12 cellular contexts compared by ENCODE assay signal in genomic region chr14:105863296-105864108, GRCh38.
DNase-seq lines count a peak whose midpoint lies in the region; ATAC-seq, FAIRE-seq and TF ChIP-seq lines count a peak whose summit lies in the region.
"Had no signal": no experiment of that assay in that cellular context is flagged by ENCODE, and none has a peak within 500 bp of the region (broad histone marks: within the 10 kb centered on the region; RNA-seq: fewer than 3 reads in every experiment).

No MANE protein-coding gene starts in this region.

- H3K36me3 Mint-ChIP-seq in activated CD8-positive, alpha-beta T cell treated with anti-CD3 and anti-CD28 coated beads, Interleukin-2, amount 10 ng/mL, durations not matched to agents 7 days and 5 days (ENCODE audit: low read depth) = no peaks in the 10 kb centered on the region
- H3K36me3 Mint-ChIP-seq: brain had no signal

- intact Hi-C loops in right lobe of liver (cut with DNase I) (no loop called here), HepG2 (cut with micrococcal nuclease; ENCODE audit: unreplicated experiment) (no loop called here), mucosa of descending colon (cut with DNase I, micrococcal nuclease) (no loop called here)

- H3K27ac Mint-ChIP-seq in activated CD8-positive, alpha-beta T cell treated with anti-CD3 and anti-CD28 coated beads, Interleukin-2, amount 10 ng/mL, durations not matched to agents 7 days and 5 days = peak overlapping the region; percentile 92
- H3K27ac Mint-ChIP-seq: brain had no signal

- no peaks in the 10 kb centered on the region for H3K79me2 ChIP-seq in HepG2 (ENCODE audit: insufficient read depth, low read length)

- H3K4me1 ChIP-seq in right lobe of liver (no peaks in the 10 kb centered on the region), HepG2 (ENCODE audit: insufficient read depth, low read length) (no peaks in the 10 kb centered on the region), mucosa of descending colon (ENCODE audit: low read depth) (no peaks in the 10 kb centered on the region)

- WGBS in right lobe of liver (ENCODE audit: insufficient coverage, low coverage, low lambda C conversion rate, missing lambda C conversion rate) = 82% methylated on average over 3 of the region's 25 CpGs
- 21% methylated on average over 7 of the region's 25 CpGs for WGBS in HepG2 (ENCODE audit: low lambda C conversion rate)

- no peak overlapping the region for H3K4me2 ChIP-seq in HepG2 (ENCODE audit: low read depth, low read length)

- TF ChIP-seq EP300 in HepG2 (IDR thresholded peaks at IDR 0.05; ENCODE audit: low read depth in 2 of 2, low read length in 2 of 2) (no peak), HepG2 (CRISPR knock-in tag; IDR thresholded peaks at IDR 0.05; ENCODE audit: borderline replicate concordance) (no peak)

- H3K9me3 Mint-ChIP-seq in activated CD8-positive, alpha-beta T cell treated with anti-CD3 and anti-CD28 coated beads, Interleukin-2, amount 10 ng/mL, durations not matched to agents 7 days and 5 days (ENCODE audit: insufficient read depth) = no peaks in the 10 kb centered on the region
- H3K9me3 Mint-ChIP-seq: neural crest cell had no signal

- no peaks in the 10 kb centered on the region for H3K27me3 Mint-ChIP-seq in activated CD8-positive, alpha-beta T cell treated with anti-CD3 and anti-CD28 coated beads, Interleukin-2, amount 10 ng/mL, durations not matched to agents 7 days and 5 days (ENCODE audit: low read depth)
- H3K27me3 Mint-ChIP-seq: brain had no signal

- no peak overlapping the region for H3K27ac ChIP-seq in right lobe of liver
- H3K27ac ChIP-seq in HepG2 (ENCODE audit: extremely low read length, insufficient read depth, low read length) = no peak overlapping the region
- H3K27ac ChIP-seq: thoracic aorta had no signal

- H3K36me3 ChIP-seq in right lobe of liver = no peaks in the 10 kb centered on the region
- no peaks in the 10 kb centered on the region for H3K36me3 ChIP-seq in HepG2 (replicated peaks in 1 of 2; ENCODE audit: control insufficient read depth in 1 of 2, insufficient read depth in 2 of 2, low read length in 2 of 2)
- H3K36me3 ChIP-seq in mucosa of descending colon (ENCODE audit: low read depth) = no peaks in the 10 kb centered on the region
- H3K36me3 ChIP-seq: thoracic aorta had no signal

- TF ChIP-seq CTCF in right lobe of liver (IDR thresholded peaks at IDR 0.05) (no peak), HepG2 (CRISPR knock-in tag; IDR thresholded peaks at IDR 0.05) (no peak), mucosa of descending colon (IDR thresholded peaks at IDR 0.05) (no peak)

- H3K27me3 ChIP-seq in right lobe of liver (no peaks in the 10 kb centered on the region), HepG2 (ENCODE audit: control insufficient read depth in 1 of 2, insufficient read depth in 2 of 2, low read length in 2 of 2) (peaks cover 13 to 45% of the 10 kb centered on the region in 2 experiments; a peak in 4 of 5 replicates)

- POLR2A ChIA-PET in HepG2 (lab: Yijun Ruan, JAX) = no interaction called here
- POLR2A ChIA-PET in activated CD8-positive, alpha-beta T cell treated with anti-CD3 and anti-CD28 coated beads, Interleukin-2, amount 10 ng/mL, durations not matched to agents 7 days and 5 days (lab: Charles Lee) = no interaction called here

- H3K9me3 ChIP-seq in right lobe of liver = no peaks in the 10 kb centered on the region
- no peaks in the 10 kb centered on the region for H3K9me3 ChIP-seq in HepG2 (ENCODE audit: low read length)
- H3K9me3 ChIP-seq in mucosa of descending colon = no peaks in the 10 kb centered on the region
- H3K9me3 ChIP-seq: thoracic aorta had no signal

- H3K9ac ChIP-seq in HepG2 (ENCODE audit: insufficient read depth, low read depth, low read length) = no peak overlapping the region

- CTCF ChIA-PET in HepG2 (lab: Yijun Ruan, JAX; ENCODE audit: low intra/inter-chr PET ratio, low total read pairs) = no interaction called here
- CTCF ChIA-PET in activated CD8-positive, alpha-beta T cell treated with anti-CD3 and anti-CD28 coated beads, Interleukin-2, amount 10 ng/mL, durations not matched to agents 7 days and 5 days (lab: Charles Lee) = no interaction called here

- H3K4me3 Mint-ChIP-seq in activated CD8-positive, alpha-beta T cell treated with anti-CD3 and anti-CD28 coated beads, Interleukin-2, amount 10 ng/mL, durations not matched to agents 7 days and 5 days = no peak overlapping the region
- H3K4me3 Mint-ChIP-seq: brain, neural crest cell had no signal

- no peaks in the 10 kb centered on the region for H4K20me1 ChIP-seq in HepG2 (ENCODE audit: insufficient read depth, low read length)

- H3K4me3 ChIP-seq in right lobe of liver (no peak overlapping the region), HepG2 (replicated peaks in 1 of 3; ENCODE audit: insufficient read depth in 1 of 3, low read depth in 2 of 3, low read length in 3 of 3) (no peak overlapping the region), mucosa of descending colon (no peak overlapping the region)
- H3K4me3 ChIP-seq: thoracic aorta had no signal

- TF ChIP-seq POLR2A in right lobe of liver (IDR thresholded peaks at IDR 0.05) (no peak), HepG2 (IDR thresholded peaks at IDR 0.05; ENCODE audit: insufficient read depth in 1 of 2, low read depth in 2 of 2, low read length in 2 of 2) (no peak)

- TF ChIP-seq RAD21 in HepG2 (CRISPR knock-in tag; IDR thresholded peaks at IDR 0.05) = no peak

- no peak for FAIRE-seq in HepG2 (lab: Jason Lieb, UNC)

- peak; percentile 11 to 46 (median 35) for DNase-seq in right lobe of liver
- DNase-seq in HepG2 (ENCODE audit: low spot score) = no peak
- no peak for DNase-seq in activated CD8-positive, alpha-beta T cell treated with anti-CD3 and anti-CD28 coated beads, Interleukin-2, amount 10 ng/mL, durations not matched to agents 7 days and 5 days
- peak in 2 of 3 donors; percentile 10 to 40 for DNase-seq in mucosa of descending colon
- no peak for DNase-seq in NCI-H146 treated with DMSO at 0.1 percent for 48 hours (lab: John Stamatoyannopoulos, UW; ENCODE audit: unreplicated experiment)
- DNase-seq in GM19240 (ENCODE audit: insufficient read length, low spot score) = no peak
- DNase-seq: SHP77 had no signal

- no TSS peak for BruUV-seq in HepG2 (replicated peaks; lab: Mats Ljungman, UMichigan)

- H3K4me1 Mint-ChIP-seq in activated CD8-positive, alpha-beta T cell treated with anti-CD3 and anti-CD28 coated beads, Interleukin-2, amount 10 ng/mL, durations not matched to agents 7 days and 5 days (ENCODE audit: low read depth) = peaks cover 57% of the 10 kb centered on the region
- H3K4me1 Mint-ChIP-seq: brain, neural crest cell had no signal

- in situ Hi-C loops in HepG2 (cut with HindIII; ENCODE audit: extremely low pct_ligation_motif_present, low pct_unique_long_range_greater_than_20kb) = no loop called here

- ATAC-seq in right lobe of liver = no peak
- no peak for ATAC-seq in HepG2
- ATAC-seq in activated CD8-positive, alpha-beta T cell treated with anti-CD3 and anti-CD28 coated beads, Interleukin-2, amount 10 ng/mL, durations not matched to agents 7 days and 5 days = no peak
- no peak for ATAC-seq in mucosa of descending colon
- no peak for ATAC-seq in GM21367 (IDR thresholded peaks at IDR 0.05; ENCODE audit: unreplicated experiment)
- no peak for ATAC-seq in HG03469 (IDR thresholded peaks at IDR 0.05; ENCODE audit: unreplicated experiment)

- H2AFZ ChIP-seq in HepG2 (ENCODE audit: low read length) = no peak overlapping the region

TF ChIP-seq in HepG2, 621 proteins besides CTCF, POLR2A, EP300 and RAD21 (continues in another document):
- TF ChIP-seq PHB2 (IDR thresholded peaks at IDR 0.05; ENCODE audit: partially characterized antibody) (no peak), UBTF (CRISPR knock-in tag; IDR thresholded peaks at IDR 0.05) (no peak), FOXO1 (CRISPR knock-in tag; IDR thresholded peaks at IDR 0.05) (no peak), ZBTB33 (CRISPR knock-in tag; IDR thresholded peaks at IDR 0.05) (no peak), ZNF253 (CRISPR knock-in tag; IDR thresholded peaks at IDR 0.05; ENCODE audit: borderline replicate concordance) (no peak), ARHGAP35 (CRISPR knock-in tag; IDR thresholded peaks at IDR 0.05; ENCODE audit: borderline replicate concordance) (no peak), REL (CRISPR knock-in tag; conservative IDR thresholded peaks at IDR 0.05) (no peak)

Comparison
In these comparisons a context has a peak if more than half of its experiments do, and no peak if none do; other contexts are left out.
1. DNase-seq: peak in right lobe of liver (3 of 3) and mucosa of descending colon (2 of 3); none in HepG2 (single experiment), activated CD8-positive, alpha-beta T cell treated with anti-CD3 and anti-CD28 coated beads, Interleukin-2, amount 10 ng/mL, durations not matched to agents 7 days and 5 days (single experiment), NCI-H146 treated with DMSO at 0.1 percent for 48 hours (single experiment) and GM19240 (single experiment).